8 cellular contexts compared by ENCODE assay signal in the genomic region with DNA sequence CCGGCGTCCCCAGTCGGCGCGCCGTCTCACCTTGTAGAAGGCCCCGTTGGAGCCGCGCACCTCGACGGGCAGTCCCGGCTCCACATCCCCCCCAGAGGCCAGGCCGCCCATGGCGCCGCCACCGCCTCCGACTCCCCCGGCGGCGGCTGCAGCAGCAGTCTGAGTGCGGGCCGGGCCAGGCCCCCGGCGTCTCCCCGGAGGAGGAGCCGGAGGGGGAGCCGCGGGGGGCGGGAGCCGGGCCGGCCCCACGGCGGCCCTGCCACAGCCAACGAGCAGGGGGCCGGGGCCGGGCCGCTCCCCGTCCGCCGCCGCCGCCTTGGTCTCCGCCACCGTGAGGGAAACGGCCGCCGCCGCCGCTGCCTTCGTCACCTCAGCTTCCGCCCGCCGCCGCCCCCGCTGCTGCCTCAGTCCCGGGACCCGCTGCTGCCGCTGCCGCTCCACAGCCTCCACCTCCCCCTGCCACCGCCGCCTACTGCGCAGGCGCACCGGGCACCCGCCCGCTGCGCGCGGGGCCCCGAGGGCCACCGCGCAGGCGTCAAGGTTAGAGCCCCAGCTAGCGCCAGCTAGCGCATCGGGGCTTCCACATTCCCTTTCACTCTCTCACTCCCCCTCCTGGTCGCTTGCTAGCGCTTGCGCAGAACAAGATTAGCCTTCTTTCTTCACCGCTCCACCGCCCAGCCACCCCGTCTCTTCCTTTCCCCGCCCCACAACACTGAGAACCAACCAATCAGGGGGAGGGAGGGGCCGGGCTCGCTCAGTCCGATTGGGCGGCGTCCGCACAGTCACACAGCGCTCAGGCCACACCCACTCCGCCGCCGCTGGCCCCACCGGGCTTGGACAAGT. TPM values are rescaled to one million over a fixed set of nuclear protein-coding genes. Genes with fewer than 3 reads are reported as not detected.
A peak's percentile ranks its signal among the peaks of the same experiment; 100 is the strongest.
DNase-seq lines count a peak whose midpoint lies in the region; ATAC-seq, FAIRE-seq and TF ChIP-seq lines count a peak whose summit lies in the region.

Gene FXR2, minus strand, starts transcription at position 476 of the 843 bp plus-strand sequence. Its CDS starts 365 bp downstream, at position 111.

- ATAC-seq in GM18505 (IDR thresholded peaks at IDR 0.05; ENCODE audit: unreplicated experiment) (peak; percentile 79), HG02973 (IDR thresholded peaks at IDR 0.05; ENCODE audit: unreplicated experiment) (peak; percentile 79), right cardiac atrium (peak; percentile 99)

- peak; percentile 94 for DNase-seq in NCI-H2029 (lab: John Stamatoyannopoulos, UW)
- DNase-seq in T-helper 22 cell (ENCODE audit: low read depth), result peak; percentile 98
- peak; percentile 98 for DNase-seq in astrocyte (ENCODE audit: low read depth)
- peak; percentile 100 for DNase-seq in right cardiac atrium
- peak; percentile 100 for DNase-seq in putamen (ENCODE audit: low spot score)
- DNase-seq in vagina (ENCODE audit: extremely low spot score in 2 of 2), result peak; percentile 100

- peaks cover 28% of the 10 kb centered on the region for H3K4me1 Mint-ChIP-seq in astrocyte (ENCODE audit: low read depth, unreplicated experiment)

- H3K27ac ChIP-seq in astrocyte (ENCODE audit: low read depth, low read length) (peak within 1 kb of the TSS; percentile 82), right cardiac atrium (ENCODE audit: low read length) (peak within 1 kb of the TSS; percentile 86), vagina (peak within 1 kb of the TSS; percentile 86)

- no peaks in the 10 kb centered on the region for H3K9me3 Mint-ChIP-seq in astrocyte (ENCODE audit: unreplicated experiment)

- H3K36me3 ChIP-seq in astrocyte (ENCODE audit: insufficient read depth, low read length) (no peaks in the 10 kb centered on the region), vagina (no peaks in the 10 kb centered on the region)

- H4K20me1 ChIP-seq in astrocyte (ENCODE audit: insufficient read depth, low read length), result peaks cover 42% of the 10 kb centered on the region

- H3K9me3 ChIP-seq in astrocyte (ENCODE audit: insufficient read depth, low read depth, low read length), result no peaks in the 10 kb centered on the region
- no peaks in the 10 kb centered on the region for H3K9me3 ChIP-seq in right cardiac atrium (ENCODE audit: control insufficient read depth, low read length)
- no peaks in the 10 kb centered on the region for H3K9me3 ChIP-seq in vagina

- H3K4me2 ChIP-seq in astrocyte (ENCODE audit: low read length), result peak within 1 kb of the TSS; percentile 87

- peak; percentile 67 for TF ChIP-seq POLR2A in GM18505 (IDR thresholded peaks at IDR 0.05; ENCODE audit: borderline replicate concordance, extremely low read depth, insufficient read depth, insufficient read length)
- TF ChIP-seq POLR2A in vagina (IDR thresholded peaks at IDR 0.05), result peak in 1 of 2 donors; percentile 90

- under 1% methylated on average over 93 of the region's 94 CpGs for WGBS in right cardiac atrium

- no peaks in the 10 kb centered on the region for H3K27me3 ChIP-seq in astrocyte (ENCODE audit: insufficient read depth, low read length)
- H3K27me3 ChIP-seq in right cardiac atrium (ENCODE audit: control insufficient read depth, insufficient read depth), result no peaks in the 10 kb centered on the region
- H3K27me3 ChIP-seq in vagina, result no peaks in the 10 kb centered on the region

- H3K9ac ChIP-seq in astrocyte (ENCODE audit: low read length), result peak within 1 kb of the TSS; percentile 93

- no peaks in the 10 kb centered on the region for H3K27me3 Mint-ChIP-seq in astrocyte (ENCODE audit: low read depth, unreplicated experiment)

- H3K4me1 ChIP-seq in astrocyte (ENCODE audit: insufficient read depth, low read length), result peaks cover 22% of the 10 kb centered on the region
- peaks cover 3% of the 10 kb centered on the region for H3K4me1 ChIP-seq in right cardiac atrium (ENCODE audit: control insufficient read depth, insufficient read depth, low read length)
- H3K4me1 ChIP-seq in vagina, result peaks cover 50% of the 10 kb centered on the region

- peaks cover 3% of the 10 kb centered on the region for H3K36me3 Mint-ChIP-seq in astrocyte (ENCODE audit: low read depth, unreplicated experiment)

- FAIRE-seq in astrocyte (lab: Jason Lieb, UNC), result no peak

- H2AFZ ChIP-seq in astrocyte (ENCODE audit: low read depth, low read length), result peak within 1 kb of the TSS; percentile 79

- H3K27ac Mint-ChIP-seq in astrocyte (ENCODE audit: unreplicated experiment), result peak within 1 kb of the TSS; percentile 92

- H3K4me3 ChIP-seq in astrocyte (ENCODE audit: insufficient read depth, low read depth, low read length), result peak within 1 kb of the TSS; percentile 89
- peak within 1 kb of the TSS; percentile 66 for H3K4me3 ChIP-seq in right cardiac atrium (ENCODE audit: low read length)
- peak within 1 kb of the TSS; percentile 83 to 98 for H3K4me3 ChIP-seq in vagina

- H3K79me2 ChIP-seq in astrocyte (ENCODE audit: insufficient read depth, low read length), result peaks cover 45% of the 10 kb centered on the region

- peak within 1 kb of the TSS; percentile 95 for H3K4me3 Mint-ChIP-seq in astrocyte (ENCODE audit: unreplicated experiment)

- TF ChIP-seq CTCF in astrocyte (IDR thresholded peaks at IDR 0.05; ENCODE audit: insufficient read depth, low read depth, low read length), result peak; percentile 44
- TF ChIP-seq CTCF in vagina (IDR thresholded peaks at IDR 0.05), result peak; percentile 24 to 63 (median 31)

- intact Hi-C loops in right cardiac atrium (cut with DNase I) (no loop called here), vagina (cut with DNase I) (loop anchor here (2.0 kb wide), 1 partner anchor 72 kb away; the partner anchor contains the start of gene TP53)

RNA-seq across cellular contexts. Expression of gene FXR2, which starts in this region (rescaled TPM):
- total RNA-seq in astrocyte, result 54.3 and 60.2 TPM in 2 replicates
- total RNA-seq in right cardiac atrium, result 100 to 1,000 TPM in 1 of 4 donors, 10 to 100 TPM in 3; 78.9 to 109 (median 87.2) TPM
- 79.3 TPM for polyA plus RNA-seq in right cardiac atrium
- 36.1 TPM for total RNA-seq in vagina

Comparison
In these comparisons a context has a peak if more than half of its experiments do, and no peak if none do; other contexts are left out.
1. Peak in every context shown above with its lines: DNase-seq, ATAC-seq, H3K4me3 ChIP-seq and H3K27ac ChIP-seq.